Comparison of ENCODE assay signal across 21 cellular contexts in genomic region chrX:132034648-132035047, GRCh38. TPM values are rescaled to one million over a fixed set of nuclear protein-coding genes. Genes with fewer than 3 reads are reported as not detected.
DNase-seq lines count a peak whose midpoint lies in the region; ATAC-seq and TF ChIP-seq lines count a peak whose summit lies in the region.
"Had no signal": no experiment of that assay in that cellular context is flagged by ENCODE, and none has a peak within 500 bp of the region (broad histone marks: within the 10 kb centered on the region; RNA-seq: fewer than 3 reads in every experiment).

No MANE protein-coding gene starts in this region.

- DNase-seq in activated CD4-positive, alpha-beta T cell treated with anti-CD3 and anti-CD28 coated beads, Interleukin-2, amount 10 ng/mL, durations not matched to agents 24 days and 14 days: no peak
- no peak for DNase-seq in activated CD4-positive, alpha-beta T cell treated with anti-CD3 and anti-CD28 coated beads for 1 hour
- no peak for DNase-seq in left lobe of liver (ENCODE audit: low spot score)
- DNase-seq in Karpas-422: no peak
- no peak for DNase-seq in iPS-NIHi7 (ENCODE audit: extremely low spot score)
- no peak for DNase-seq in activated naive CD4-positive, alpha-beta T cell (lab: John Stamatoyannopoulos, UW)
- DNase-seq: 8988T; activated CD4-positive, alpha-beta memory T cell treated with anti-CD3 and anti-CD28 coated beads, Interleukin-2, amount 10 ng/mL, durations not matched to agents 7 days and 5 days; dermis blood vessel endothelial cell; foreskin melanocyte; midbrain; NCI-H2029; NCI-H446; stimulated activated CD8-positive, alpha-beta memory T cell treated with anti-CD3 and anti-CD28 coated beads, Interleukin-4, amount 100 ng/mL, for 48 hours had no signal

- H3K9me3 Mint-ChIP-seq in activated CD4-positive, alpha-beta T cell treated with anti-CD3 and anti-CD28 coated beads, Interleukin-2, amount 10 ng/mL, durations not matched to agents 24 days and 14 days: no peaks in the 10 kb centered on the region
- H3K9me3 Mint-ChIP-seq: activated CD4-positive, alpha-beta memory T cell treated with anti-CD3 and anti-CD28 coated beads, Interleukin-2, amount 10 ng/mL, durations not matched to agents 7 days and 5 days; activated T-helper 1 cell treated with anti-CD3 and anti-CD28 coated beads, Interleukin-12 subunit alpha, Interleukin-12 subunit beta, Interleukin-2, Interleukin-4 antibody, amounts not matched to agents 30 ng/mL and 10 ng/mL and 1 ng/mL, durations not matched to agents 14 hours and 24 hours and 36 hours had no signal

- H3K4me2 ChIP-seq in OCI-LY3 (ENCODE audit: low read length) (peak overlapping the region; percentile 80), Karpas-422 (ENCODE audit: low read depth, low read length, poor library complexity, severe bottlenecking) (no peak overlapping the region)
- H3K4me2 ChIP-seq: KMS-11, smooth muscle cell had no signal

- no peak overlapping the region for H3K27ac Mint-ChIP-seq in activated CD4-positive, alpha-beta T cell treated with anti-CD3 and anti-CD28 coated beads, Interleukin-2, amount 10 ng/mL, durations not matched to agents 24 days and 14 days
- H3K27ac Mint-ChIP-seq: activated CD4-positive, alpha-beta memory T cell treated with anti-CD3 and anti-CD28 coated beads, Interleukin-2, amount 10 ng/mL, durations not matched to agents 7 days and 5 days; activated T-helper 1 cell treated with anti-CD3 and anti-CD28 coated beads, Interleukin-12 subunit alpha, Interleukin-12 subunit beta, Interleukin-2, Interleukin-4 antibody, amounts not matched to agents 30 ng/mL and 10 ng/mL and 1 ng/mL, durations not matched to agents 14 hours and 24 hours and 36 hours had no signal

- H3K27me3 Mint-ChIP-seq in activated CD4-positive, alpha-beta T cell treated with anti-CD3 and anti-CD28 coated beads, Interleukin-2, amount 10 ng/mL, durations not matched to agents 24 days and 14 days: no peaks in the 10 kb centered on the region
- H3K27me3 Mint-ChIP-seq: activated CD4-positive, alpha-beta memory T cell treated with anti-CD3 and anti-CD28 coated beads, Interleukin-2, amount 10 ng/mL, durations not matched to agents 7 days and 5 days had no signal

- ATAC-seq in GM21529 (IDR thresholded peaks at IDR 0.05; ENCODE audit: unreplicated experiment) (peak; percentile 49), left lobe of liver (peak; percentile 49)

- H3K36me3 Mint-ChIP-seq in activated CD4-positive, alpha-beta T cell treated with anti-CD3 and anti-CD28 coated beads, Interleukin-2, amount 10 ng/mL, durations not matched to agents 24 days and 14 days (ENCODE audit: low read depth): peaks cover 18% of the 10 kb centered on the region

- H3K9ac ChIP-seq in OCI-LY3 (ENCODE audit: low read length) (0 out of 2 replicates have a peak overlapping the region, but pooled peaks have one; percentile 29), Karpas-422 (ENCODE audit: low read length) (no peak overlapping the region)
- H3K9ac ChIP-seq: KMS-11 had no signal

- H4K20me1 ChIP-seq in OCI-LY3 (ENCODE audit: insufficient read depth, low read length) (peaks cover 32% of the 10 kb centered on the region), Karpas-422 (ENCODE audit: insufficient read depth, low read depth, low read length) (no peaks in the 10 kb centered on the region)

- H3K4me1 ChIP-seq in OCI-LY3 (ENCODE audit: low read length): peaks cover 44% of the 10 kb centered on the region
- peaks cover 19% of the 10 kb centered on the region for H3K4me1 ChIP-seq in Karpas-422 (ENCODE audit: low read length)
- H3K4me1 ChIP-seq: suprapubic skin had no signal

- H3K27ac ChIP-seq in OCI-LY3 (ENCODE audit: low read length): peak overlapping the region; percentile 53
- H3K27ac ChIP-seq in Karpas-422 (ENCODE audit: low read length): no peak overlapping the region
- H3K27ac ChIP-seq: epithelial cell of prostate, KMS-11, suprapubic skin had no signal

- H3K36me3 ChIP-seq in OCI-LY3 (replicated peaks; ENCODE audit: low read depth, low read length) (no peaks in the 10 kb centered on the region), Karpas-422 (ENCODE audit: insufficient read depth, low read length) (no peaks in the 10 kb centered on the region)
- H3K36me3 ChIP-seq: suprapubic skin had no signal

- H3K9me2 ChIP-seq in Karpas-422 (replicated peaks; ENCODE audit: insufficient read depth, low read length): no peaks in the 10 kb centered on the region

- peak overlapping the region; percentile 38 for H3K4me3 Mint-ChIP-seq in activated CD4-positive, alpha-beta T cell treated with anti-CD3 and anti-CD28 coated beads, Interleukin-2, amount 10 ng/mL, durations not matched to agents 24 days and 14 days
- H3K4me3 Mint-ChIP-seq: activated CD4-positive, alpha-beta memory T cell treated with anti-CD3 and anti-CD28 coated beads, Interleukin-2, amount 10 ng/mL, durations not matched to agents 7 days and 5 days; activated T-helper 1 cell treated with anti-CD3 and anti-CD28 coated beads, Interleukin-12 subunit alpha, Interleukin-12 subunit beta, Interleukin-2, Interleukin-4 antibody, amounts not matched to agents 30 ng/mL and 10 ng/mL and 1 ng/mL, durations not matched to agents 14 hours and 24 hours and 36 hours had no signal

- no peak for TF ChIP-seq CTCF in OCI-LY3 (IDR thresholded peaks at IDR 0.05; ENCODE audit: low read depth, low read length)

- H3K9me3 ChIP-seq in OCI-LY3 (ENCODE audit: insufficient read depth, low read length) (no peaks in the 10 kb centered on the region), Karpas-422 (ENCODE audit: low read length) (no peaks in the 10 kb centered on the region)
- H3K9me3 ChIP-seq: suprapubic skin had no signal

- H3K79me2 ChIP-seq in OCI-LY3 (ENCODE audit: low read length) (peaks cover 86% of the 10 kb centered on the region), Karpas-422 (ENCODE audit: low read length) (peaks cover 91% of the 10 kb centered on the region)

- H3K4me1 Mint-ChIP-seq in activated CD4-positive, alpha-beta T cell treated with anti-CD3 and anti-CD28 coated beads, Interleukin-2, amount 10 ng/mL, durations not matched to agents 24 days and 14 days: peaks cover 39% of the 10 kb centered on the region

- intact Hi-C loops in activated CD4-positive, alpha-beta T cell treated with anti-CD3 and anti-CD28 coated beads, Interleukin-2, amount 10 ng/mL, durations not matched to agents 24 days and 14 days (cut with micrococcal nuclease): no loop called here

- H3K27me3 ChIP-seq in OCI-LY3 (ENCODE audit: low read depth, low read length): no peaks in the 10 kb centered on the region
- H3K27me3 ChIP-seq in Karpas-422 (ENCODE audit: low read length): no peaks in the 10 kb centered on the region
- H3K27me3 ChIP-seq: suprapubic skin had no signal

- no peak overlapping the region for H2AFZ ChIP-seq in OCI-LY3 (ENCODE audit: low read depth, low read length)
- no peak overlapping the region for H2AFZ ChIP-seq in Karpas-422 (ENCODE audit: low read length)

- peak overlapping the region; percentile 68 for H3K4me3 ChIP-seq in OCI-LY3 (ENCODE audit: low read length)
- H3K4me3 ChIP-seq in Karpas-422 (ENCODE audit: low read length): no peak overlapping the region
- H3K4me3 ChIP-seq: smooth muscle cell, suprapubic skin had no signal

RNA-seq across cellular contexts. Expression of gene STK26, which starts 11.5 kb away (rescaled TPM):
- 66.0 and 72.5 TPM in 2 replicates for total RNA-seq in activated CD4-positive, alpha-beta T cell treated with anti-CD3 and anti-CD28 coated beads, Interleukin-2, amount 10 ng/mL, durations not matched to agents 24 days and 14 days
- 3.2 TPM for total RNA-seq in left lobe of liver
- total RNA-seq in Karpas-422 (2014; rRNA removed; shearing (Covaris generic); ENCODE audit: low replicate concordance): 34.3 and 49.5 TPM in 2 replicates
